Comparison of ENCODE assay signal across 1 cellular context in genomic region chr17:6969323-6969726, GRCh38.
TF ChIP-seq lines count a peak whose summit lies in the region.

No MANE protein-coding gene starts in this region.

TF ChIP-seq in K562, 482 proteins besides CTCF, POLR2A, EP300 and RAD21 (continued from another document and continues in another):
- TF ChIP-seq MGA (IDR thresholded peaks at IDR 0.05) = no peak
- TF ChIP-seq E4F1 (CRISPR knock-in tag; IDR thresholded peaks at IDR 0.05; ENCODE audit: borderline replicate concordance) = no peak
- TF ChIP-seq KLF13 (tag; IDR thresholded peaks at IDR 0.05; ENCODE audit: borderline replicate concordance, low read depth) = no peak
- TF ChIP-seq TFAP4 (CRISPR knock-in tag; IDR thresholded peaks at IDR 0.05; ENCODE audit: borderline replicate concordance) = no peak
- TF ChIP-seq RCOR1 (IDR thresholded peaks at IDR 0.05; ENCODE audit: borderline replicate concordance in 1 of 2, low read depth in 2 of 2, low read length in 2 of 2) = no peak
- TF ChIP-seq ZNF23 (CRISPR knock-in tag; IDR thresholded peaks at IDR 0.05) = no peak
- TF ChIP-seq PHF8 (IDR thresholded peaks at IDR 0.05; ENCODE audit: borderline replicate concordance, low read length) = no peak
- TF ChIP-seq ZKSCAN8 (CRISPR knock-in tag; IDR thresholded peaks at IDR 0.05) = no peak
- peak in 1 of 2 experiments; percentile 44; a peak in 1 of 4 replicates for TF ChIP-seq TRIM24 (IDR thresholded peaks at IDR 0.05)
- no peak for TF ChIP-seq SREBF2 (CRISPR knock-in tag; IDR thresholded peaks at IDR 0.05)
- no peak for TF ChIP-seq RBM17 (IDR thresholded peaks at IDR 0.05; ENCODE audit: borderline replicate concordance, low read depth, low read length)
- TF ChIP-seq EP400 (IDR thresholded peaks at IDR 0.05) = peak; percentile 47; the same call in 1 of the 2 replicates
- TF ChIP-seq ARID1B (IDR thresholded peaks at IDR 0.05) = peak; percentile 62
- TF ChIP-seq MIER1 (IDR thresholded peaks at IDR 0.05; ENCODE audit: low read depth) = no peak
- TF ChIP-seq ZNF583 (CRISPR knock-in tag; IDR thresholded peaks at IDR 0.05) = no peak
- no peak for TF ChIP-seq CHAMP1 (IDR thresholded peaks at IDR 0.05)
- TF ChIP-seq ZNF592 (IDR thresholded peaks at IDR 0.05) = peak; percentile 79
- TF ChIP-seq DLX4 (CRISPR knock-in tag; IDR thresholded peaks at IDR 0.05) = no peak
- TF ChIP-seq BRF2 (IDR thresholded peaks at IDR 0.05; ENCODE audit: borderline replicate concordance, insufficient read depth, insufficient read length) = no peak
- TF ChIP-seq ZNF197 (CRISPR knock-in tag; IDR thresholded peaks at IDR 0.05; ENCODE audit: low read depth) = no peak
- peak; percentile 99 for TF ChIP-seq ZNF316 (IDR thresholded peaks at IDR 0.05)
- TF ChIP-seq LEF1 (IDR thresholded peaks at IDR 0.05) = no peak
- no peak for TF ChIP-seq CAMTA2 (CRISPR knock-in tag; conservative IDR thresholded peaks at IDR 0.05)
- TF ChIP-seq ZNF124 (CRISPR knock-in tag; IDR thresholded peaks at IDR 0.05) = no peak
- peak; percentile 91 for TF ChIP-seq NFE2L1 (tag; IDR thresholded peaks at IDR 0.05; ENCODE audit: borderline replicate concordance, low read depth)
- peak; percentile 64 to 80; a peak in 3 of 4 replicates for TF ChIP-seq FOXA3 (CRISPR knock-in tag; conservative IDR thresholded peaks at IDR 0.05 in 1 of 2, IDR thresholded peaks at IDR 0.05 in 1 of 2)
